Comparison of ENCODE assay signal across 10 cellular contexts in the genomic region with DNA sequence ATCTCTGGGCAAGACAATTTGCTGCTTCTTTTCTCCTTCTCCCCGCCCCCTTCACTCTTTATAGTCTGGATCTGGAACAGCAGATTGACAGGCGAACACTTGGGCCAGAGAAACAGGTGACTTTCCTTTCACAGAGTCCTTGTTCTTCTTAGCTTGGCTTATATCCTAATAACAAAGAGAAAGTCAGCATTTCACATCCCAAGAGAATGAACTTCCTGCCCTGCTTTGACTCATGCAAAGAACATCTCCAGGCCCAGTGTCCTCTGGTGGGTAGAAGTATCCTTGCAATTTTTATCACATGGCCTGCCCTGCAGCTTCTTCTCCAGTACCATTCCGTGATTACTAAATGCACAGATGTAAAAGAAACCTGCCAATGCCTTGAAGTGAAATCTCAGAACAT.
A peak's percentile ranks its signal among the peaks of the same experiment; 100 is the strongest.
DNase-seq lines count a peak whose midpoint lies in the region; ATAC-seq and TF ChIP-seq lines count a peak whose summit lies in the region.
"Had no signal": no experiment of that assay in that cellular context is flagged by ENCODE, and none has a peak within 500 bp of the region (broad histone marks: within the 10 kb centered on the region; RNA-seq: fewer than 3 reads in every experiment).

No MANE protein-coding gene starts in this region.

- H3K27ac ChIP-seq in ACC112 (ENCODE audit: low read depth, low read length) (peak overlapping the region; percentile 82), dorsolateral prefrontal cortex (no peak overlapping the region)

- DNase-seq in dedifferentiated amniotic fluid mesenchymal stem cell (ENCODE audit: extremely low spot score), result peak; percentile 82
- DNase-seq in left kidney (ENCODE audit: low read depth, low spot score), result peak; percentile 3
- no peak for DNase-seq in activated naive CD4-positive, alpha-beta T cell (lab: John Stamatoyannopoulos, UW)
- DNase-seq in NCI-H1105 (lab: John Stamatoyannopoulos, UW), result no peak
- no peak for DNase-seq in dorsolateral prefrontal cortex
- DNase-seq: BE2C, NCI-H526 treated with DMSO at 0.1 percent for 48 hours had no signal

- peak overlapping the region; percentile 52 for H3K4me3 ChIP-seq in ACC112 (ENCODE audit: low read depth, low read length)
- H3K4me3 ChIP-seq in dorsolateral prefrontal cortex, result no peak overlapping the region

- no peak for ATAC-seq in GM21825 (IDR thresholded peaks at IDR 0.05; ENCODE audit: unreplicated experiment)

- TF ChIP-seq CTCF in LNCAP (IDR thresholded peaks at IDR 0.05) (peak; percentile 9; the same call in 1 of the 2 replicates), dorsolateral prefrontal cortex (IDR thresholded peaks at IDR 0.05 in 54 of 56, conservative IDR thresholded peaks at IDR 0.05 in 2 of 56; ENCODE audit: low read depth in 1 of 56, partially characterized antibody in 56 of 56) (no peak)

- H3K36me3 ChIP-seq in ACC112 (ENCODE audit: insufficient read depth, low read length), result no peaks in the 10 kb centered on the region
- H3K36me3 ChIP-seq: BE2C had no signal

- H3K4me1 ChIP-seq in ACC112 (ENCODE audit: control insufficient read depth, insufficient read depth, low read length, unreplicated experiment), result peaks cover 21% of the 10 kb centered on the region
- H3K4me1 ChIP-seq: BE2C had no signal

- peak overlapping the region; percentile 41 for H2AFZ ChIP-seq in ACC112 (ENCODE audit: low read length, unreplicated experiment)

- intact Hi-C loops in dorsolateral prefrontal cortex (cut with DNase I), result no loop called here

- no peaks in the 10 kb centered on the region for H3K79me2 ChIP-seq in ACC112 (ENCODE audit: control insufficient read depth, insufficient read depth, low read length, unreplicated experiment)

- no peaks in the 10 kb centered on the region for H3K27me3 ChIP-seq in ACC112 (ENCODE audit: insufficient read depth, low read length)
- no peaks in the 10 kb centered on the region for H3K27me3 ChIP-seq in dorsolateral prefrontal cortex
- H3K27me3 ChIP-seq: BE2C had no signal

Comparison
In these comparisons a context has a peak if more than half of its experiments do, and no peak if none do; other contexts are left out.
1. DNase-seq: peak in dedifferentiated amniotic fluid mesenchymal stem cell (single experiment) and left kidney (single experiment); none in activated naive CD4-positive, alpha-beta T cell (0 of 4), NCI-H1105 (single experiment) and dorsolateral prefrontal cortex (0 of 10).